In genomic region chr15:62298811-62299210, GRCh38 we compare ENCODE assay signal across 20 cellular contexts.
DNase-seq lines count a peak whose midpoint lies in the region; ATAC-seq, FAIRE-seq and TF ChIP-seq lines count a peak whose summit lies in the region.
"Had no signal": no experiment of that assay in that cellular context is flagged by ENCODE, and none has a peak within 500 bp of the region (broad histone marks: within the 10 kb centered on the region; RNA-seq: fewer than 3 reads in every experiment).

No MANE protein-coding gene starts in this region.

- H3K9me3 ChIP-seq in MM.1S (replicated peaks; ENCODE audit: insufficient read depth, low read length) (no peaks in the 10 kb centered on the region), kidney (ENCODE audit: control insufficient read depth in 1 of 2, low read length in 2 of 2) (no peaks in the 10 kb centered on the region)
- H3K9me3 ChIP-seq in CD8-positive, alpha-beta memory T cell (ENCODE audit: low read length): no peaks in the 10 kb centered on the region
- H3K9me3 ChIP-seq: BE2C had no signal

- no peaks in the 10 kb centered on the region for H3K36me3 ChIP-seq in MM.1S (replicated peaks; ENCODE audit: insufficient read depth, low read length)
- H3K36me3 ChIP-seq in kidney (ENCODE audit: control insufficient read depth in 1 of 2, insufficient read depth in 2 of 2, low read length in 2 of 2): no peaks in the 10 kb centered on the region
- no peaks in the 10 kb centered on the region for H3K36me3 ChIP-seq in CD8-positive, alpha-beta memory T cell (ENCODE audit: insufficient read depth, low read length)
- H3K36me3 ChIP-seq: BE2C had no signal

- peaks cover 28 to 44% of the 10 kb centered on the region in 2 donors for H3K27me3 Mint-ChIP-seq in CD8-positive, alpha-beta memory T cell

- CTCF ChIA-PET in CD8-positive, alpha-beta memory T cell (lab: Charles Lee): no interaction called here

- H3K9me2 ChIP-seq in MM.1S (replicated peaks; ENCODE audit: insufficient read depth, low read length): no peaks in the 10 kb centered on the region

- TF ChIP-seq CTCF in MM.1S (IDR thresholded peaks at IDR 0.05; ENCODE audit: low read length): no peak
- no peak for TF ChIP-seq CTCF in kidney (IDR thresholded peaks at IDR 0.05; ENCODE audit: borderline replicate concordance, extremely low read depth, insufficient read depth)
- TF ChIP-seq CTCF in foreskin fibroblast (IDR thresholded peaks at IDR 0.05; ENCODE audit: low read depth, low read length): no peak

- FAIRE-seq in kidney (lab: Jason Lieb, UNC): no peak
- FAIRE-seq: A204.1, HTR-8/SVneo, K562 had no signal

- no peak overlapping the region for H3K4me3 ChIP-seq in MM.1S (ENCODE audit: low read length)
- no peak overlapping the region for H3K4me3 ChIP-seq in kidney (ENCODE audit: low read length in 2 of 2)
- no peak overlapping the region for H3K4me3 ChIP-seq in CD8-positive, alpha-beta memory T cell (ENCODE audit: low read length)
- no peak overlapping the region for H3K4me3 ChIP-seq in foreskin fibroblast (ENCODE audit: low read depth in 1 of 2, low read length in 2 of 2)
- H3K4me3 ChIP-seq: K562 had no signal

- no peaks in the 10 kb centered on the region for H3K79me2 ChIP-seq in MM.1S (ENCODE audit: low read length)

- no peak overlapping the region for H2AFZ ChIP-seq in MM.1S (ENCODE audit: low read length)

- no peaks in the 10 kb centered on the region for H3F3A ChIP-seq in MM.1S (ENCODE audit: insufficient read depth, low read length)

- no peaks in the 10 kb centered on the region for H4K20me1 ChIP-seq in MM.1S (ENCODE audit: insufficient read depth, low read length)

- H3K4me1 Mint-ChIP-seq in CD8-positive, alpha-beta memory T cell: no peaks in the 10 kb centered on the region

- no peaks in the 10 kb centered on the region for H3K27me3 ChIP-seq in MM.1S (replicated peaks; ENCODE audit: insufficient read depth, low read length)
- H3K27me3 ChIP-seq in CD8-positive, alpha-beta memory T cell (ENCODE audit: insufficient read depth, low read length, poor library complexity, severe bottlenecking): no peaks in the 10 kb centered on the region
- H3K27me3 ChIP-seq: BE2C had no signal

- no peak overlapping the region for H3K4me2 ChIP-seq in MM.1S (ENCODE audit: low read depth, low read length)

- ATAC-seq in HG02763 (IDR thresholded peaks at IDR 0.05; ENCODE audit: unreplicated experiment): no peak
- ATAC-seq: K562 had no signal

- H3K9ac ChIP-seq in MM.1S (ENCODE audit: low read length) (no peak overlapping the region), kidney (ENCODE audit: low read length in 2 of 2) (no peak overlapping the region)

- H3K4me1 ChIP-seq in MM.1S (ENCODE audit: low read length) (peaks cover 8% of the 10 kb centered on the region; the same call in 1 of the 2 replicates), kidney (ENCODE audit: control insufficient read depth in 1 of 2, insufficient read depth in 1 of 2, low read depth in 1 of 2, low read length in 2 of 2) (no peaks in the 10 kb centered on the region)
- no peaks in the 10 kb centered on the region for H3K4me1 ChIP-seq in CD8-positive, alpha-beta memory T cell (ENCODE audit: insufficient read depth, low read length)

- POLR2A ChIA-PET in CD8-positive, alpha-beta memory T cell (lab: Charles Lee): no interaction called here

- intact Hi-C loops in kidney (cut with DNase I): no loop called here

- H3K9me3 Mint-ChIP-seq in CD8-positive, alpha-beta memory T cell: no peaks in the 10 kb centered on the region
- H3K9me3 Mint-ChIP-seq: CD4-positive, alpha-beta T cell had no signal

- H3K36me3 Mint-ChIP-seq in CD8-positive, alpha-beta memory T cell: peaks cover 0 to 1% (median 0%) of the 10 kb centered on the region in 3 donors

- H3K4me3 Mint-ChIP-seq in CD8-positive, alpha-beta memory T cell: no peak overlapping the region
- H3K4me3 Mint-ChIP-seq: CD4-positive, alpha-beta T cell had no signal

- H3K27ac ChIP-seq in MM.1S (ENCODE audit: low read length): peak overlapping the region; percentile 1; the same call in 1 of the 2 replicates
- no peak overlapping the region for H3K27ac ChIP-seq in kidney (ENCODE audit: low read depth in 2 of 2, low read length in 2 of 2)
- no peak overlapping the region for H3K27ac ChIP-seq in CD8-positive, alpha-beta memory T cell (ENCODE audit: low read depth, low read length)
- H3K27ac ChIP-seq: C4-2B had no signal

- peak; percentile 42 for DNase-seq in DMS79 treated with DMSO at 0.1 percent for 48 hours (lab: John Stamatoyannopoulos, UW)
- peak; percentile 9 for DNase-seq in MM.1S
- DNase-seq in kidney: peak; percentile 38
- DNase-seq in CD8-positive, alpha-beta memory T cell: no peak
- DNase-seq in activated CD8-positive, alpha-beta memory T cell treated with anti-CD3 and anti-CD28 coated beads for 24 hours: no peak
- DNase-seq in foreskin fibroblast: no peak
- DNase-seq: ACHN; BE2C; CD4-positive, alpha-beta T cell; DMS153; DND-41; EL; GOT3; HCEC 1CT; IMR-90 had no signal

- no peak overlapping the region for H3K27ac Mint-ChIP-seq in CD8-positive, alpha-beta memory T cell
- H3K27ac Mint-ChIP-seq: CD4-positive, alpha-beta T cell had no signal

Comparison
In these comparisons a context has a peak if more than half of its experiments do, and no peak if none do; other contexts are left out.
1. DNase-seq: peak in DMS79 treated with DMSO at 0.1 percent for 48 hours (single experiment), MM.1S (single experiment) and kidney (single experiment); none in CD8-positive, alpha-beta memory T cell (0 of 5), activated CD8-positive, alpha-beta memory T cell treated with anti-CD3 and anti-CD28 coated beads for 24 hours (single experiment) and foreskin fibroblast (0 of 2).